ENCODE assay signal across 1 cellular context in genomic region chr5:62138607-62139006, GRCh38.
TF ChIP-seq lines count a peak whose summit lies in the region.

No MANE protein-coding gene starts in this region.

TF ChIP-seq in SK-N-SH, 30 proteins besides CTCF, POLR2A, EP300 and RAD21 (continued from another document):
- TF ChIP-seq USF2 (IDR thresholded peaks at IDR 0.05; ENCODE audit: borderline replicate concordance, low read depth, low read length): no peak
- TF ChIP-seq JUND (IDR thresholded peaks at IDR 0.05): no peak
- TF ChIP-seq IRF3 (IDR thresholded peaks at IDR 0.05; ENCODE audit: low read depth, low read length): no peak
TF ChIP-seq in SK-N-SH: peak in this region for 0.
